8 cellular contexts compared by ENCODE assay signal in the genomic region with DNA sequence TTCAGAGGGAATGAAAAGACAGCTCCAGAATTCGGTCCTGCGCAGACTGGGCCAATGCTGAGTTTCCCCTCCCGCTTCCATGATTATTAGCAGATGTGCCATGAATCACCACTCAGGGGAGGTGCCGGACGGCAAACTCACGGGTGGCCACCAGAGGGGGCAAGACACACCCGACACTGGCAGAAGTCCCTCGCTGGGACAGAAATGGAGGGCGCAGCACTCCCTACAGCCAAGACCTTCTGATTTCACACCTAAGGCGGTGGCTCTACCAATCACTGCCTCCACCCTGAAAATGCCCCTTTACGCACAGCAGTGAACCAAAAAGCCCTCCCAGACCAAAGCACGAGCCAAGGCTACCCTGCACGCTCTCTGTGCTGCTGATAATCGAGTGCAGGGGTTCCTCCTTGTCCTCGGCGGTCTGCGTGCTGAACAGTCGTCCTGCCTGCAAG. TPM values are rescaled to one million over a fixed set of nuclear protein-coding genes. Genes with fewer than 3 reads are reported as not detected.
DNase-seq lines count a peak whose midpoint lies in the region; TF ChIP-seq lines count a peak whose summit lies in the region.

No MANE protein-coding gene starts in this region.

- H3K4me1 ChIP-seq in muscle layer of colon (ENCODE audit: insufficient read depth, low read length): peaks cover 15% of the 10 kb centered on the region

- peaks cover 28% of the 10 kb centered on the region for H3K36me3 ChIP-seq in muscle layer of colon (ENCODE audit: insufficient read depth, low read length)

- peak; percentile 81 for DNase-seq in NCI-H82 (lab: John Stamatoyannopoulos, UW)
- no peak for DNase-seq in NCI-H82 treated with DMSO at 0.1 percent for 48 hours (lab: John Stamatoyannopoulos, UW; ENCODE audit: unreplicated experiment)
- peak; percentile 84 for DNase-seq in HuH-7 (ENCODE audit: low spot score)
- DNase-seq in OCI-M1 (lab: John Stamatoyannopoulos, UW): peak; percentile 75
- peak; percentile 88 for DNase-seq in activated T-cell treated with anti-CD3 and anti-CD28 coated beads, Interleukin-2, amount 50 U/mL, for 1 hour
- peak; percentile 13 for DNase-seq in epithelial cell of proximal tubule (ENCODE audit: low read depth)
- peak; percentile 58 to 78 for DNase-seq in stimulated activated CD8-positive, alpha-beta memory T cell treated with anti-CD3 and anti-CD28 coated beads, Interleukin-4, amount 100 ng/mL, for 1 hour (ENCODE audit: low read depth in 2 of 2, low spot score in 1 of 2)

- peak overlapping the region; percentile 67 for H3K27ac ChIP-seq in muscle layer of colon (ENCODE audit: low read depth, low read length)

- peak; percentile 82 for TF ChIP-seq CTCF in epithelial cell of proximal tubule (conservative IDR thresholded peaks at IDR 0.05; ENCODE audit: low read depth, low read length)

- no peaks in the 10 kb centered on the region for H3K27me3 ChIP-seq in muscle layer of colon (ENCODE audit: control insufficient read depth in 1 of 2, insufficient read depth in 2 of 2, low read length in 2 of 2)

- H3K4me3 ChIP-seq in epithelial cell of proximal tubule (ENCODE audit: low read depth, low read length) (no peak overlapping the region), muscle layer of colon (ENCODE audit: low read depth in 1 of 2, low read length in 2 of 2) (peak overlapping the region; percentile 25 to 66)

- H3K9ac ChIP-seq in muscle layer of colon (ENCODE audit: low read length): peak overlapping the region; percentile 42

- H3K9me3 ChIP-seq in muscle layer of colon (ENCODE audit: low read length): no peaks in the 10 kb centered on the region

RNA-seq across cellular contexts. Expression of gene TRAP1, which starts 26.8 kb away (rescaled TPM):
- 143 and 158 TPM in 2 replicates for total RNA-seq in epithelial cell of proximal tubule

RNA-seq across cellular contexts. Expression of gene DNASE1, which starts 36.0 kb away (rescaled TPM):
- 7.4 and 12.2 TPM in 2 replicates for total RNA-seq in epithelial cell of proximal tubule
